ENCODE assay signal across 25 cellular contexts in genomic region chr9:72769546-72769945, GRCh38.
DNase-seq lines count a peak whose midpoint lies in the region; ATAC-seq, FAIRE-seq and TF ChIP-seq lines count a peak whose summit lies in the region.
"Had no signal": no experiment of that assay in that cellular context is flagged by ENCODE, and none has a peak within 500 bp of the region (broad histone marks: within the 10 kb centered on the region; RNA-seq: fewer than 3 reads in every experiment).

No MANE protein-coding gene starts in this region.

- ATAC-seq in A549, result no peak

- DNase-seq in A549 (ENCODE audit: low read depth in 1 of 2, low spot score in 1 of 2), result no peak
- no peak for DNase-seq in bronchial epithelial cell (ENCODE audit: low read depth)
- no peak for DNase-seq in activated CD4-positive, CD25-positive, alpha-beta regulatory T cell (lab: John Stamatoyannopoulos, UW)
- DNase-seq in GM13976 (ENCODE audit: low spot score), result no peak
- DNase-seq in NCI-H82 treated with DMSO at 0.1 percent for 48 hours (lab: John Stamatoyannopoulos, UW; ENCODE audit: unreplicated experiment), result no peak
- DNase-seq: ACHN; BE2C; C1 segment of cervical spinal cord; CD4-positive, alpha-beta memory T cell; CD4-positive, CD25-positive, alpha-beta regulatory T cell; CD8-positive, alpha-beta memory T cell; COR-L47; DMS 273 treated with DMSO at 0.1 percent for 48 hours; DMS153; DMS53; DMS79; DND-41; EL; GF-D8 had no signal

- H3F3A ChIP-seq in neural cell (ENCODE audit: insufficient read depth, low read length, poor library complexity, severe bottlenecking), result no peaks in the 10 kb centered on the region

- peak; percentile 82 for FAIRE-seq in A549 (lab: Jason Lieb, UNC)
- FAIRE-seq in bronchial epithelial cell (lab: Jason Lieb, UNC), result peak; percentile 64
- FAIRE-seq: G401.6, GM12892, GM19239 had no signal

- no peak overlapping the region for H3K27ac ChIP-seq in A549
- no peak overlapping the region for H3K27ac ChIP-seq in BLaER1 treated with 17β-estradiol and CSF1 and Interleukin-3, amounts not matched to agents 10 nM and 100 nM
- H3K27ac ChIP-seq in neural cell (ENCODE audit: low read length), result no peak overlapping the region
- H3K27ac ChIP-seq: 22Rv1 had no signal

- TF ChIP-seq CTCF in A549 (IDR thresholded peaks at IDR 0.05), result no peak
- no peak for TF ChIP-seq CTCF in bronchial epithelial cell (IDR thresholded peaks at IDR 0.05; ENCODE audit: insufficient read depth, low read length, severe bottlenecking)
- no peak for TF ChIP-seq CTCF in neural cell (IDR thresholded peaks at IDR 0.05; ENCODE audit: poor library complexity, severe bottlenecking)
- no peak for TF ChIP-seq CTCF in GM13976 (IDR thresholded peaks at IDR 0.05; ENCODE audit: borderline replicate concordance, control extremely low read depth, extremely low read depth, insufficient read depth, missing control alignments)

- no peaks in the 10 kb centered on the region for H3K36me3 ChIP-seq in BLaER1 treated with 17β-estradiol and CSF1 and Interleukin-3, amounts not matched to agents 10 nM and 100 nM
- H3K36me3 ChIP-seq in bronchial epithelial cell (ENCODE audit: control insufficient read depth, insufficient read depth, low read length), result no peaks in the 10 kb centered on the region
- H3K36me3 ChIP-seq in neural cell (ENCODE audit: insufficient read depth, low read length), result no peaks in the 10 kb centered on the region
- H3K36me3 ChIP-seq: BE2C had no signal

- POLR2A ChIA-PET in A549 (lab: Yijun Ruan, JAX), result no interaction called here

- H3K27me3 ChIP-seq in BLaER1 treated with 17β-estradiol and CSF1 and Interleukin-3, amounts not matched to agents 10 nM and 100 nM, result no peaks in the 10 kb centered on the region
- H3K27me3 ChIP-seq in bronchial epithelial cell (ENCODE audit: control insufficient read depth, insufficient read depth, low read length) (no peaks in the 10 kb centered on the region), neural cell (ENCODE audit: insufficient read depth, low read depth, low read length) (no peaks in the 10 kb centered on the region)
- H3K27me3 ChIP-seq: BE2C had no signal

- H3K9me3 ChIP-seq in A549 (no peaks in the 10 kb centered on the region), neural cell (ENCODE audit: low read length) (no peaks in the 10 kb centered on the region)
- no peaks in the 10 kb centered on the region for H3K9me3 ChIP-seq in BLaER1 treated with 17β-estradiol and CSF1 and Interleukin-3, amounts not matched to agents 10 nM and 100 nM (replicated peaks in 1 of 11)
- H3K9me3 ChIP-seq: BE2C had no signal

- TF ChIP-seq POLR2A in A549 (IDR thresholded peaks at IDR 0.05; ENCODE audit: low read length), result no peak

- no peaks in the 10 kb centered on the region for H3K9me2 ChIP-seq in neural cell (ENCODE audit: insufficient read depth, low read length)

- 81% methylated on average over 5 of the region's 5 CpGs for WGBS in A549 (ENCODE audit: missing lambda C conversion rate)

- H3K79me2 ChIP-seq in neural cell (replicated peaks; ENCODE audit: insufficient read depth, low read length), result no peaks in the 10 kb centered on the region

- no peak overlapping the region for H3K9ac ChIP-seq in BLaER1 treated with 17β-estradiol and CSF1 and Interleukin-3, amounts not matched to agents 10 nM and 100 nM
- H3K9ac ChIP-seq in neural cell (ENCODE audit: low read length), result no peak overlapping the region

- H2AFZ ChIP-seq in neural cell (ENCODE audit: low read depth, low read length), result no peak overlapping the region

- CTCF ChIA-PET in A549 (lab: Yijun Ruan, JAX), result interaction anchor here (0.6 to 1.3 kb wide), 2 partner anchors 40 to 53 kb away, joined by 3 read pairs; no protein-coding TSS in a partner anchor

- H3K4me2 ChIP-seq in A549, result no peak overlapping the region
- H3K4me2 ChIP-seq in BLaER1 treated with 17β-estradiol and CSF1 and Interleukin-3, amounts not matched to agents 10 nM and 100 nM, result peak overlapping the region in 8 of 11 experiments; percentile 3 to 62 (median 54); a peak in 13 of 22 replicates
- H3K4me2 ChIP-seq in neural cell (ENCODE audit: low read length), result no peak overlapping the region

- H3K4me3 ChIP-seq in A549, result no peak overlapping the region
- H3K4me3 ChIP-seq in BLaER1 treated with 17β-estradiol and CSF1 and Interleukin-3, amounts not matched to agents 10 nM and 100 nM, result no peak overlapping the region
- no peak overlapping the region for H3K4me3 ChIP-seq in bronchial epithelial cell (ENCODE audit: low read depth, low read length)
- no peak overlapping the region for H3K4me3 ChIP-seq in neural cell (ENCODE audit: low read length)

- in situ Hi-C loops in GM13976 (cut with MboI; ENCODE audit: low sequenced_read_pairs, unreplicated experiment), result no loop called here

- TF ChIP-seq EP300 in A549 (IDR thresholded peaks at IDR 0.05) (no peak), neural cell (conservative IDR thresholded peaks at IDR 0.05; ENCODE audit: poor library complexity, severe bottlenecking) (peak; percentile 77)

- H4K20me1 ChIP-seq in BLaER1 treated with 17β-estradiol and CSF1 and Interleukin-3, amounts not matched to agents 10 nM and 100 nM, result no peaks in the 10 kb centered on the region
- H4K20me1 ChIP-seq in neural cell (ENCODE audit: insufficient read depth), result no peaks in the 10 kb centered on the region

- TF ChIP-seq RAD21 in A549 (conservative IDR thresholded peaks at IDR 0.05 in 1 of 2, IDR thresholded peaks at IDR 0.05 in 1 of 2), result no peak
- TF ChIP-seq RAD21 in neural cell (conservative IDR thresholded peaks at IDR 0.05), result no peak

- no peaks in the 10 kb centered on the region for H3K4me1 ChIP-seq in A549
- H3K4me1 ChIP-seq in BLaER1 treated with 17β-estradiol and CSF1 and Interleukin-3, amounts not matched to agents 10 nM and 100 nM, result peaks cover 0 to 19% (median 8%) of the 10 kb centered on the region in 10 experiments; a peak in 12 of 20 replicates
- H3K4me1 ChIP-seq: BE2C had no signal

TF ChIP-seq in A549, 52 proteins besides CTCF, POLR2A, EP300 and RAD21:
- TF ChIP-seq ZNF302 (CRISPR knock-in tag; IDR thresholded peaks at IDR 0.05) (no peak), TFCP2L1 (CRISPR knock-in tag; IDR thresholded peaks at IDR 0.05) (no peak), KDM5A (IDR thresholded peaks at IDR 0.05) (no peak), EHMT2 (IDR thresholded peaks at IDR 0.05; ENCODE audit: low read depth) (no peak), CBX8 (IDR thresholded peaks at IDR 0.05) (no peak), MAX (IDR thresholded peaks at IDR 0.05) (no peak)
TF ChIP-seq in A549: peak in this region for 0.

TF ChIP-seq in neural cell, 6 proteins besides CTCF, POLR2A, EP300 and RAD21:
- no peak for TF ChIP-seq TAF1 (IDR thresholded peaks at IDR 0.05; ENCODE audit: low read depth)
- peak; percentile 74 for TF ChIP-seq POLR2AphosphoS5 (IDR thresholded peaks at IDR 0.05)

Comparison
In these comparisons a context has a peak if more than half of its experiments do, and no peak if none do; other contexts are left out.
1. H3K4me2 ChIP-seq: peak in BLaER1 treated with 17β-estradiol and CSF1 and Interleukin-3, amounts not matched to agents 10 nM and 100 nM (8 of 11); none in A549 (single experiment) and neural cell (single experiment).